ENCODE assay signal across 16 cellular contexts in the genomic region with DNA sequence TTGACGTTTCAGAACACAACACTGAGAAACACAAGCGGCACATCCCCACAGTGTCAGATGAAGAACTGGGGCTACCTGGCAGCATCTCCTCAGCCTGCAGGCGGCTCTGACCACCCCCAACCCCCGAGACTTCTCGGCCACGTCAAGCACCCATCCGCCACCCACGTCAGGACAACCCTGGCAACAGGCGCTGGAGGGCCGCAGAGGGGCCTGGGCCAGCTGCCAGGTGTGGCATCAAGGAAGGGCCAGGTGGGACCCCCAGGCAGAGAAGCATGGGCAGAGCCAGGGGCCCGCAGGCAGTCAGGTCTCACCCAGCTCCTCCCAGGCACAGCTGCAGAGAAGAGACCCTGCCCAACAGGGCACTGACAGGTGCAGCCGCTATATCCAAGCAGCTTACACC. TPM values are rescaled to one million over a fixed set of nuclear protein-coding genes. Genes with fewer than 3 reads are reported as not detected.
DNase-seq lines count a peak whose midpoint lies in the region; ATAC-seq and TF ChIP-seq lines count a peak whose summit lies in the region.
"Had no signal": no experiment of that assay in that cellular context is flagged by ENCODE, and none has a peak within 500 bp of the region (broad histone marks: within the 10 kb centered on the region; RNA-seq: fewer than 3 reads in every experiment).

No MANE protein-coding gene starts in this region.

- H3K36me3 ChIP-seq in neuronal stem cell (replicated peaks in 1 of 2; ENCODE audit: control insufficient read depth in 2 of 2, insufficient read depth in 2 of 2, low read length in 2 of 2) (peaks cover 3 to 34% of the 10 kb centered on the region in 2 donors), aorta (ENCODE audit: control insufficient read depth in 1 of 2, insufficient read depth in 2 of 2, low read length in 1 of 2) (peaks cover 0 to 4% of the 10 kb centered on the region in 2 donors), osteoblast (ENCODE audit: insufficient read depth, low read length) (peaks cover 5% of the 10 kb centered on the region), WERI-Rb-1 (peaks cover 33% of the 10 kb centered on the region)

- ATAC-seq in natural killer cell treated with Interleukin-12 subunit alpha and Interleukin-12 subunit beta and Interleukin-15 and Interleukin-18, amount 100 ng/mL, for 72 hours, result no peak
- no peak for ATAC-seq in natural killer cell
- no peak for ATAC-seq in aorta (ENCODE audit: low FRiP score)
- ATAC-seq: A549 had no signal

- H2BK5ac ChIP-seq in neuronal stem cell (ENCODE audit: low read length), result peak overlapping the region; percentile 53

- no peak overlapping the region for H3K27ac Mint-ChIP-seq in natural killer cell treated with Interleukin-12 subunit alpha and Interleukin-12 subunit beta and Interleukin-15 and Interleukin-18, amount 100 ng/mL, for 72 hours
- H3K27ac Mint-ChIP-seq in natural killer cell (peak overlapping the region in 1 of 2 donors; percentile 51), glutamatergic neuron (ENCODE audit: unreplicated experiment) (no peak overlapping the region)
- H3K27ac Mint-ChIP-seq: CD4-positive, CD25-positive, alpha-beta regulatory T cell; HFFc6 had no signal

- no peak overlapping the region for H3K4ac ChIP-seq in neuronal stem cell (ENCODE audit: low read length)

- H3K23ac ChIP-seq in neuronal stem cell (ENCODE audit: low read depth, low read length, poor library complexity), result no peak overlapping the region

- peaks cover 0 to 8% of the 10 kb centered on the region in 2 donors for H3K9me3 ChIP-seq in neuronal stem cell (replicated peaks in 1 of 2; ENCODE audit: control insufficient read depth in 2 of 2, insufficient read depth in 1 of 2, low read depth in 1 of 2, low read length in 2 of 2)
- H3K9me3 ChIP-seq in aorta (ENCODE audit: control insufficient read depth, low read length), result no peaks in the 10 kb centered on the region
- H3K9me3 ChIP-seq in osteoblast (ENCODE audit: low read depth, low read length), result no peaks in the 10 kb centered on the region
- H3K9me3 ChIP-seq in WERI-Rb-1 (ENCODE audit: severe bottlenecking), result no peaks in the 10 kb centered on the region
- H3K9me3 ChIP-seq: A549 had no signal

- no peak overlapping the region for H2BK12ac ChIP-seq in neuronal stem cell (ENCODE audit: low read length)

- no peak overlapping the region for H2BK120ac ChIP-seq in neuronal stem cell (ENCODE audit: low read depth, low read length)

- TF ChIP-seq CTCF in natural killer cell (IDR thresholded peaks at IDR 0.05), result no peak
- TF ChIP-seq CTCF in glutamatergic neuron (IDR thresholded peaks at IDR 0.05; ENCODE audit: partially characterized antibody, unreplicated experiment), result no peak
- TF ChIP-seq CTCF in osteoblast (IDR thresholded peaks at IDR 0.05; ENCODE audit: extremely low read depth, low read depth, low read length), result no peak
- TF ChIP-seq CTCF in WERI-Rb-1 (IDR thresholded peaks at IDR 0.05; ENCODE audit: low read depth, low read length), result no peak

- H3K9me3 Mint-ChIP-seq in natural killer cell treated with Interleukin-12 subunit alpha and Interleukin-12 subunit beta and Interleukin-15 and Interleukin-18, amount 100 ng/mL, for 72 hours, result no peaks in the 10 kb centered on the region
- H3K9me3 Mint-ChIP-seq in natural killer cell (no peaks in the 10 kb centered on the region), glutamatergic neuron (ENCODE audit: unreplicated experiment) (peaks cover 9% of the 10 kb centered on the region)

- H3K4me2 ChIP-seq in neuronal stem cell (ENCODE audit: insufficient read depth, low read length, poor library complexity, severe bottlenecking) (no peak overlapping the region), osteoblast (ENCODE audit: insufficient read depth, low read length) (no peak overlapping the region)
- H3K4me2 ChIP-seq: A549; BLaER1 treated with 17β-estradiol and CSF1 and Interleukin-3, amounts not matched to agents 10 nM and 100 nM had no signal

- H3K27me3 Mint-ChIP-seq in natural killer cell treated with Interleukin-12 subunit alpha and Interleukin-12 subunit beta and Interleukin-15 and Interleukin-18, amount 100 ng/mL, for 72 hours, result no peaks in the 10 kb centered on the region
- H3K27me3 Mint-ChIP-seq in natural killer cell (ENCODE audit: low read depth in 2 of 2) (no peaks in the 10 kb centered on the region), glutamatergic neuron (ENCODE audit: unreplicated experiment) (peaks cover 8% of the 10 kb centered on the region)
- H3K27me3 Mint-ChIP-seq: CD4-positive, CD25-positive, alpha-beta regulatory T cell had no signal

- H3K36me3 Mint-ChIP-seq in natural killer cell treated with Interleukin-12 subunit alpha and Interleukin-12 subunit beta and Interleukin-15 and Interleukin-18, amount 100 ng/mL, for 72 hours, result no peaks in the 10 kb centered on the region
- H3K36me3 Mint-ChIP-seq in natural killer cell, result no peaks in the 10 kb centered on the region
- no peaks in the 10 kb centered on the region for H3K36me3 Mint-ChIP-seq in glutamatergic neuron (ENCODE audit: unreplicated experiment)

- no peak overlapping the region for H2AK5ac ChIP-seq in neuronal stem cell (ENCODE audit: low read depth, low read length)

- intact Hi-C loops in natural killer cell (cut with micrococcal nuclease), result no loop called here
- intact Hi-C loops in aorta (cut with DNase I), result no loop called here

- H3K27ac ChIP-seq in neuronal stem cell (replicated peaks; ENCODE audit: low read length) (no peak overlapping the region), aorta (ENCODE audit: low read depth in 1 of 2, low read length in 2 of 2) (no peak overlapping the region), osteoblast (ENCODE audit: low read depth, low read length) (no peak overlapping the region), WERI-Rb-1 (no peak overlapping the region)
- H3K27ac ChIP-seq: A549; BLaER1 treated with 17β-estradiol and CSF1 and Interleukin-3, amounts not matched to agents 10 nM and 100 nM had no signal

- H2BK15ac ChIP-seq in neuronal stem cell (ENCODE audit: low read length), result no peak overlapping the region

- peaks cover 24% of the 10 kb centered on the region for H4K20me1 ChIP-seq in osteoblast (ENCODE audit: insufficient read depth, low read length)

- H3K79me2 ChIP-seq in osteoblast (ENCODE audit: insufficient read depth, low read length), result peaks cover 88% of the 10 kb centered on the region

- H3K9ac ChIP-seq in neuronal stem cell (ENCODE audit: low read depth, low read length, poor library complexity), result no peak overlapping the region
- H3K9ac ChIP-seq: BLaER1 treated with 17β-estradiol and CSF1 and Interleukin-3, amounts not matched to agents 10 nM and 100 nM had no signal

- no peak overlapping the region for H3K18ac ChIP-seq in neuronal stem cell (ENCODE audit: low read length)

- no CpG with 5 or more reads among the region's 12 CpGs for WGBS in neuronal stem cell (ENCODE audit: extremely low coverage in 2 of 2, insufficient read length in 2 of 2, insufficient replicate concordance in 1 of 2), 2 donors
- 91 to 94% methylated on average over 12 of the region's 12 CpGs for WGBS in aorta, 2 donors

- H3K27me3 ChIP-seq in neuronal stem cell (ENCODE audit: control insufficient read depth in 3 of 3, insufficient read depth in 3 of 3, low read depth in 1 of 3, low read length in 3 of 3) (no peaks in the 10 kb centered on the region), aorta (ENCODE audit: control insufficient read depth in 1 of 2, insufficient read depth in 2 of 2, low read length in 1 of 2) (no peaks in the 10 kb centered on the region), osteoblast (ENCODE audit: insufficient read depth, low read length) (no peaks in the 10 kb centered on the region), WERI-Rb-1 (ENCODE audit: insufficient read depth, low read depth, severe bottlenecking) (no peaks in the 10 kb centered on the region)
- H3K27me3 ChIP-seq: BLaER1 treated with 17β-estradiol and CSF1 and Interleukin-3, amounts not matched to agents 10 nM and 100 nM had no signal

- no peak overlapping the region for H4K8ac ChIP-seq in neuronal stem cell (ENCODE audit: low read depth, low read length)

- no peak overlapping the region for H3K4me3 ChIP-seq in neuronal stem cell (ENCODE audit: low read length in 2 of 2)
- no peak overlapping the region for H3K4me3 ChIP-seq in aorta (ENCODE audit: low read length in 2 of 2)
- no peak overlapping the region for H3K4me3 ChIP-seq in osteoblast (ENCODE audit: insufficient read depth, low read length)
- H3K4me3 ChIP-seq in WERI-Rb-1 (ENCODE audit: low read depth, low read length), result no peak overlapping the region
- H3K4me3 ChIP-seq: A549; BLaER1 treated with 17β-estradiol and CSF1 and Interleukin-3, amounts not matched to agents 10 nM and 100 nM had no signal

- H4K91ac ChIP-seq in neuronal stem cell (ENCODE audit: low read depth, low read length, poor library complexity), result no peak overlapping the region

- peaks cover 6 to 20% of the 10 kb centered on the region in 2 donors for H3K4me1 Mint-ChIP-seq in natural killer cell treated with Interleukin-12 subunit alpha and Interleukin-12 subunit beta and Interleukin-15 and Interleukin-18, amount 100 ng/mL, for 72 hours (ENCODE audit: low read depth in 2 of 2)
- H3K4me1 Mint-ChIP-seq in natural killer cell, result peaks cover 11 to 29% of the 10 kb centered on the region in 2 donors
- peaks cover 20% of the 10 kb centered on the region for H3K4me1 Mint-ChIP-seq in glutamatergic neuron (ENCODE audit: low read depth, unreplicated experiment)

- peaks cover 21% of the 10 kb centered on the region for H3K79me1 ChIP-seq in neuronal stem cell (ENCODE audit: low read depth, low read length)

- no peaks in the 10 kb centered on the region for H3K4me1 ChIP-seq in neuronal stem cell (ENCODE audit: control insufficient read depth in 2 of 2, insufficient read depth in 1 of 2, low read depth in 1 of 2, low read length in 2 of 2)
- no peaks in the 10 kb centered on the region for H3K4me1 ChIP-seq in aorta (ENCODE audit: control insufficient read depth in 1 of 2, insufficient read depth in 2 of 2, low read length in 2 of 2)
- no peaks in the 10 kb centered on the region for H3K4me1 ChIP-seq in osteoblast (ENCODE audit: insufficient read depth, low read length)
- H3K4me1 ChIP-seq: A549 had no signal

- H3K14ac ChIP-seq in neuronal stem cell (ENCODE audit: low read length), result no peak overlapping the region

- no peak overlapping the region for H3K4me3 Mint-ChIP-seq in natural killer cell treated with Interleukin-12 subunit alpha and Interleukin-12 subunit beta and Interleukin-15 and Interleukin-18, amount 100 ng/mL, for 72 hours
- H3K4me3 Mint-ChIP-seq in natural killer cell, result no peak overlapping the region
- H3K4me3 Mint-ChIP-seq in glutamatergic neuron (ENCODE audit: unreplicated experiment), result no peak overlapping the region
- H3K4me3 Mint-ChIP-seq: CD4-positive, CD25-positive, alpha-beta regulatory T cell; HFFc6 had no signal

- H2AFZ ChIP-seq in neuronal stem cell (ENCODE audit: low read length) (no peak overlapping the region), osteoblast (ENCODE audit: low read length) (no peak overlapping the region)

- DNase-seq in natural killer cell treated with Interleukin-12 subunit alpha and Interleukin-12 subunit beta and Interleukin-15 and Interleukin-18, amount 100 ng/mL, for 72 hours (ENCODE audit: low spot score), result peak; percentile 32
- no peak for DNase-seq in natural killer cell
- DNase-seq in glutamatergic neuron, result peak; percentile 11
- no peak for DNase-seq in neuronal stem cell (ENCODE audit: low spot score)
- DNase-seq in aorta, result peak; percentile 26 to 61
- DNase-seq in osteoblast (ENCODE audit: insufficient read length, low spot score, missing footprints), result no peak
- no peak for DNase-seq in WERI-Rb-1
- DNase-seq in NCI-H1417 (lab: John Stamatoyannopoulos, UW), result no peak
- DNase-seq: AML-193; Calu3; CD4-positive, CD25-positive, alpha-beta regulatory T cell; DMS 273 treated with DMSO at 0.1 percent for 48 hours; HCEC 1CT; HFFc6 had no signal

RNA-seq across cellular contexts. Expression of gene GAK, which starts 22.3 kb away (rescaled TPM):
- total RNA-seq in natural killer cell treated with Interleukin-12 subunit alpha and Interleukin-12 subunit beta and Interleukin-15 and Interleukin-18, amount 100 ng/mL, for 72 hours, result 100 to 1,000 TPM; 168 to 234 TPM
- total RNA-seq in natural killer cell, result 100 to 1,000 TPM; 349 to 358 (median 349) TPM
- total RNA-seq in glutamatergic neuron (ENCODE audit: unreplicated experiment), result 123 TPM
- polyA plus RNA-seq in neuronal stem cell (2013, experiment 1 of 2), result 35.3 TPM
- polyA plus RNA-seq in neuronal stem cell (2013, experiment 2 of 2), result 34.3 TPM
- total RNA-seq in aorta, result 10 to 100 TPM; 90.8 to 98.0 TPM
- polyA plus RNA-seq in aorta, result 100 to 1,000 TPM in 1 of 2 donors, 10 to 100 TPM in 1; 52.0 to 300 TPM
- total RNA-seq in osteoblast, result 45.7 and 48.9 TPM in 2 replicates

RNA-seq across cellular contexts. Expression of gene TMEM175, which starts 22.4 kb away (rescaled TPM):
- 10 to 100 TPM; 26.5 to 29.2 TPM for total RNA-seq in natural killer cell treated with Interleukin-12 subunit alpha and Interleukin-12 subunit beta and Interleukin-15 and Interleukin-18, amount 100 ng/mL, for 72 hours
- total RNA-seq in natural killer cell (10 to 100 TPM; 72.8 to 79.8 (median 73.2) TPM), glutamatergic neuron (ENCODE audit: unreplicated experiment) (62.7 TPM), aorta (10 to 100 TPM; 17.4 to 26.0 TPM), osteoblast (12.4 and 13.8 TPM in 2 replicates)
- 8.0 TPM for polyA plus RNA-seq in neuronal stem cell (2013, experiment 1 of 2)
- 7.7 TPM for polyA plus RNA-seq in neuronal stem cell (2013, experiment 2 of 2)
- polyA plus RNA-seq in aorta, result 10 to 100 TPM; 35.2 to 81.3 TPM

Comparison
In these comparisons a context has a peak if more than half of its experiments do, and no peak if none do; other contexts are left out.
1. DNase-seq: peak in natural killer cell treated with Interleukin-12 subunit alpha and Interleukin-12 subunit beta and Interleukin-15 and Interleukin-18, amount 100 ng/mL, for 72 hours (single experiment), glutamatergic neuron (single experiment) and aorta (2 of 2); none in natural killer cell (single experiment), neuronal stem cell (single experiment), osteoblast (single experiment), WERI-Rb-1 (single experiment) and NCI-H1417 (0 of 3).